Comparison of ENCODE assay signal across 1 cellular context in genomic region chr2:177250461-177250860, GRCh38.
TF ChIP-seq lines count a peak whose summit lies in the region.

No MANE protein-coding gene starts in this region.

TF ChIP-seq in K562, 482 proteins besides CTCF, POLR2A, EP300 and RAD21 (continued from another document):
- TF ChIP-seq FOXP4 (CRISPR knock-in tag; IDR thresholded peaks at IDR 0.05; ENCODE audit: borderline replicate concordance): no peak
- no peak for TF ChIP-seq MEF2D (tag; conservative IDR thresholded peaks at IDR 0.05; ENCODE audit: low read depth)
- TF ChIP-seq ZNF224 (CRISPR knock-in tag; IDR thresholded peaks at IDR 0.05): no peak
- no peak for TF ChIP-seq HDGF (IDR thresholded peaks at IDR 0.05)
- TF ChIP-seq PML (IDR thresholded peaks at IDR 0.05; ENCODE audit: low read length): 0 out of 2 replicates have a peak, but pooled peaks have one; percentile 27
- TF ChIP-seq THRAP3 (IDR thresholded peaks at IDR 0.05; ENCODE audit: borderline replicate concordance): no peak
- peak in 1 of 2 experiments; percentile 68; a peak in 1 of 4 replicates for TF ChIP-seq SRF (CRISPR knock-in tag; IDR thresholded peaks at IDR 0.05)
- no peak for TF ChIP-seq ZMIZ1 (IDR thresholded peaks at IDR 0.05; ENCODE audit: low read depth in 2 of 2, low read length in 2 of 2)
- no peak for TF ChIP-seq PRPF4 (IDR thresholded peaks at IDR 0.05; ENCODE audit: insufficient read depth, low read depth, low read length, poor library complexity, severe bottlenecking)
- TF ChIP-seq ZNF212 (CRISPR knock-in tag; IDR thresholded peaks at IDR 0.05): no peak
- TF ChIP-seq BCOR (IDR thresholded peaks at IDR 0.05): no peak
- TF ChIP-seq ZEB2 (IDR thresholded peaks at IDR 0.05): 0 out of 2 replicates have a peak, but pooled peaks have one; percentile 18
- TF ChIP-seq NCOA1 (IDR thresholded peaks at IDR 0.05; ENCODE audit: low read depth): no peak
- TF ChIP-seq CXXC5 (CRISPR knock-in tag; IDR thresholded peaks at IDR 0.05): peak; percentile 38
- 0 out of 2 replicates have a peak, but pooled peaks have one; percentile 23 for TF ChIP-seq ETV1 (tag; conservative IDR thresholded peaks at IDR 0.05; ENCODE audit: low read depth)
- no peak for TF ChIP-seq MYBL2 (IDR thresholded peaks at IDR 0.05; ENCODE audit: low read depth)
- no peak for TF ChIP-seq MYBL2 (CRISPR knock-in tag; IDR thresholded peaks at IDR 0.05; ENCODE audit: borderline replicate concordance)
- TF ChIP-seq DMBX1 (CRISPR knock-in tag; IDR thresholded peaks at IDR 0.05; ENCODE audit: borderline replicate concordance): peak; percentile 54; the same call in 1 of the 2 replicates
- TF ChIP-seq KDM4B (IDR thresholded peaks at IDR 0.05; ENCODE audit: borderline replicate concordance in 2 of 2, low read depth in 1 of 2): no peak
TF ChIP-seq in K562: peak in this region for 20.
